In genomic region chr19:4742717-4743646, GRCh38 we compare ENCODE assay signal across 13 cellular contexts. TPM values are rescaled to one million over a fixed set of nuclear protein-coding genes. Genes with fewer than 3 reads are reported as not detected.
A peak's percentile ranks its signal among the peaks of the same experiment; 100 is the strongest.
DNase-seq lines count a peak whose midpoint lies in the region; ATAC-seq and TF ChIP-seq lines count a peak whose summit lies in the region.
"Had no signal": no experiment of that assay in that cellular context is flagged by ENCODE, and none has a peak within 500 bp of the region (broad histone marks: within the 10 kb centered on the region; RNA-seq: fewer than 3 reads in every experiment).

No MANE protein-coding gene starts in this region.

- TF ChIP-seq CTCF in WERI-Rb-1 (IDR thresholded peaks at IDR 0.05; ENCODE audit: low read depth, low read length) (no peak), stomach (IDR thresholded peaks at IDR 0.05) (no peak)

- H3K4me2 ChIP-seq in mesendoderm (ENCODE audit: low read length): no peak overlapping the region

- WGBS in mesendoderm (ENCODE audit: extremely low coverage, insufficient coverage, low lambda C conversion rate): no CpG with 5 or more reads among the region's 12 CpGs
- WGBS in stomach, 5 donors: 21 to 29% (median 26%) methylated on average over 12 of the region's 12 CpGs

- intact Hi-C loops in stomach (cut with DNase I; ENCODE audit: low total_unique reads): no loop called here

- H2BK15ac ChIP-seq in mesendoderm (replicated peaks; ENCODE audit: low read depth): no peak overlapping the region

- no peak overlapping the region for H4K5ac ChIP-seq in mesendoderm (ENCODE audit: low read length)

- H3K79me1 ChIP-seq in mesendoderm (ENCODE audit: low read length): no peaks in the 10 kb centered on the region

- H2BK120ac ChIP-seq in mesendoderm (ENCODE audit: low read depth, low read length): no peak overlapping the region

- no peaks in the 10 kb centered on the region for H3K79me2 ChIP-seq in mesendoderm (ENCODE audit: control insufficient read depth, insufficient read depth, low read length)

- H3K9ac ChIP-seq in mesendoderm (ENCODE audit: low read length): no peak overlapping the region

- no peak overlapping the region for H3K4ac ChIP-seq in mesendoderm (ENCODE audit: low read depth, low read length)

- H3K56ac ChIP-seq in mesendoderm (ENCODE audit: low read length): peak overlapping the region; percentile 43

- H3K9me3 ChIP-seq in WERI-Rb-1 (ENCODE audit: severe bottlenecking): no peaks in the 10 kb centered on the region
- H3K9me3 ChIP-seq in stomach: no peaks in the 10 kb centered on the region
- H3K9me3 ChIP-seq: right lobe of liver, tibial artery had no signal

- H3K27me3 ChIP-seq in WERI-Rb-1 (ENCODE audit: insufficient read depth, low read depth, severe bottlenecking) (no peaks in the 10 kb centered on the region), mesendoderm (ENCODE audit: insufficient read depth, low read length, poor library complexity) (no peaks in the 10 kb centered on the region), stomach (peaks cover 0 to 16% (median 5%) of the 10 kb centered on the region in 3 donors)
- H3K27me3 ChIP-seq: right lobe of liver had no signal

- H3K36me3 ChIP-seq in WERI-Rb-1 (no peaks in the 10 kb centered on the region), mesendoderm (ENCODE audit: control insufficient read depth, insufficient read depth, low read length) (no peaks in the 10 kb centered on the region), stomach (no peaks in the 10 kb centered on the region)
- H3K36me3 ChIP-seq: right lobe of liver, tibial artery had no signal

- peak; percentile 83 for DNase-seq in DMS153 (lab: John Stamatoyannopoulos, UW)
- DNase-seq in NCI-H187 (lab: John Stamatoyannopoulos, UW): peak; percentile 92 to 96
- DNase-seq in WERI-Rb-1: peak; percentile 75
- peak; percentile 36 for DNase-seq in mesendoderm
- DNase-seq in activated gamma-delta T cell (lab: John Stamatoyannopoulos, UW): no peak
- no peak for DNase-seq in pons (ENCODE audit: low spot score)
- no peak for DNase-seq in stomach
- DNase-seq: effector memory CD8-positive, alpha-beta T cell; KG1; right lobe of liver; T-helper 17 cell had no signal

- no peak overlapping the region for H2AK5ac ChIP-seq in mesendoderm (ENCODE audit: low read length)

- no peak for TF ChIP-seq EP300 in stomach (IDR thresholded peaks at IDR 0.05)

- H3K27ac ChIP-seq in WERI-Rb-1 (peak overlapping the region; percentile 66), mesendoderm (ENCODE audit: low read depth, low read length) (no peak overlapping the region), stomach (no peak overlapping the region)
- H3K27ac ChIP-seq: right lobe of liver, tibial artery had no signal

- ATAC-seq in HG03025 (IDR thresholded peaks at IDR 0.05; ENCODE audit: low FRiP score, unreplicated experiment): no peak
- ATAC-seq: effector memory CD8-positive, alpha-beta T cell; T-helper 17 cell had no signal

- H3K18ac ChIP-seq in mesendoderm (ENCODE audit: low read length): no peak overlapping the region

- H3K4me3 ChIP-seq in WERI-Rb-1 (ENCODE audit: low read depth, low read length) (no peak overlapping the region), mesendoderm (ENCODE audit: low read length) (no peak overlapping the region), stomach (no peak overlapping the region)
- H3K4me3 ChIP-seq: right lobe of liver, tibial artery had no signal

- no peak overlapping the region for H3K23ac ChIP-seq in mesendoderm (ENCODE audit: low read length)

- H3K4me1 ChIP-seq in mesendoderm (ENCODE audit: control insufficient read depth, low read depth, low read length) (no peaks in the 10 kb centered on the region), stomach (peaks cover 0 to 11% (median 6%) of the 10 kb centered on the region in 4 donors)
- H3K4me1 ChIP-seq: right lobe of liver had no signal

- TF ChIP-seq POLR2A in stomach (IDR thresholded peaks at IDR 0.05): no peak

- H2BK5ac ChIP-seq in mesendoderm (ENCODE audit: low read length): no peak overlapping the region

- H4K8ac ChIP-seq in mesendoderm (ENCODE audit: low read depth, low read length): no peak overlapping the region

RNA-seq across cellular contexts. Expression of gene DPP9, which starts 19.3 kb away (rescaled TPM):
- 35.2 TPM for polyA plus RNA-seq in mesendoderm (2013, experiment 1 of 2)
- 32.7 TPM for polyA plus RNA-seq in mesendoderm (2013, experiment 2 of 2)
- total RNA-seq in stomach: 100 to 1,000 TPM in 2 of 5 donors, 10 to 100 TPM in 3; 24.6 to 178 (median 82.1) TPM
- polyA plus RNA-seq in stomach: 10 to 100 TPM; 18.7 to 30.2 (median 24.6) TPM

RNA-seq across cellular contexts. Expression of gene FEM1A, which starts 48.6 kb away (rescaled TPM):
- 10.0 TPM for polyA plus RNA-seq in mesendoderm (2013, experiment 1 of 2)
- 10.0 TPM for polyA plus RNA-seq in mesendoderm (2013, experiment 2 of 2)
- 10 to 100 TPM in 3 of 5 donors, 1 to 10 TPM in 2; 8.8 to 30.7 (median 12.8) TPM for total RNA-seq in stomach
- polyA plus RNA-seq in stomach: 1 to 10 TPM; 3.5 to 4.0 (median 3.8) TPM

Comparison
In these comparisons a context has a peak if more than half of its experiments do, and no peak if none do; other contexts are left out.
1. DNase-seq: peak in DMS153 (single experiment), NCI-H187 (2 of 2), WERI-Rb-1 (single experiment) and mesendoderm (single experiment); none in activated gamma-delta T cell (single experiment), pons (single experiment) and stomach (single experiment).